Comparison of ENCODE assay signal across 1 cellular context in the genomic region with DNA sequence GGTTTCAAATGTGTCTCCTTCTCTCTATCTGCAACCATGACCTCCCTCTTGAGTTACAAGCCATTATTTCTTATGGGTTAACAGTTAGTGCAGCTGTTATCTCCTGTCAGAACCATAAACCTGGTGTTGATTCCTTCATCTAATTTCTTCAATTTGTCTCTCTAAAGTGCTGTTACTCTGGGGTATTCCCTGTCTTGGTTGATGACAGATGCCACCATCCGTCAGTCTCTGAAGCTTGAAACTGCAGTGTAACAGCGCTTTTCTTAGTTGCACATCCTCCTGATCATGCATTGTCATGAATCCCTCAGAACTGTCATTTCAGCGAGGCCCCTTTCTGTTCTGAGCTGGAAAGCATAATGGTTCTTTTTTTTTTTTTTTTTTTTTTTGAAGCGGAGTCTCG.
TF ChIP-seq lines count a peak whose summit lies in the region.

No MANE protein-coding gene starts in this region.

TF ChIP-seq in GM23338, 12 proteins besides CTCF, POLR2A, EP300 and RAD21:
- TF ChIP-seq, protein P1, sequence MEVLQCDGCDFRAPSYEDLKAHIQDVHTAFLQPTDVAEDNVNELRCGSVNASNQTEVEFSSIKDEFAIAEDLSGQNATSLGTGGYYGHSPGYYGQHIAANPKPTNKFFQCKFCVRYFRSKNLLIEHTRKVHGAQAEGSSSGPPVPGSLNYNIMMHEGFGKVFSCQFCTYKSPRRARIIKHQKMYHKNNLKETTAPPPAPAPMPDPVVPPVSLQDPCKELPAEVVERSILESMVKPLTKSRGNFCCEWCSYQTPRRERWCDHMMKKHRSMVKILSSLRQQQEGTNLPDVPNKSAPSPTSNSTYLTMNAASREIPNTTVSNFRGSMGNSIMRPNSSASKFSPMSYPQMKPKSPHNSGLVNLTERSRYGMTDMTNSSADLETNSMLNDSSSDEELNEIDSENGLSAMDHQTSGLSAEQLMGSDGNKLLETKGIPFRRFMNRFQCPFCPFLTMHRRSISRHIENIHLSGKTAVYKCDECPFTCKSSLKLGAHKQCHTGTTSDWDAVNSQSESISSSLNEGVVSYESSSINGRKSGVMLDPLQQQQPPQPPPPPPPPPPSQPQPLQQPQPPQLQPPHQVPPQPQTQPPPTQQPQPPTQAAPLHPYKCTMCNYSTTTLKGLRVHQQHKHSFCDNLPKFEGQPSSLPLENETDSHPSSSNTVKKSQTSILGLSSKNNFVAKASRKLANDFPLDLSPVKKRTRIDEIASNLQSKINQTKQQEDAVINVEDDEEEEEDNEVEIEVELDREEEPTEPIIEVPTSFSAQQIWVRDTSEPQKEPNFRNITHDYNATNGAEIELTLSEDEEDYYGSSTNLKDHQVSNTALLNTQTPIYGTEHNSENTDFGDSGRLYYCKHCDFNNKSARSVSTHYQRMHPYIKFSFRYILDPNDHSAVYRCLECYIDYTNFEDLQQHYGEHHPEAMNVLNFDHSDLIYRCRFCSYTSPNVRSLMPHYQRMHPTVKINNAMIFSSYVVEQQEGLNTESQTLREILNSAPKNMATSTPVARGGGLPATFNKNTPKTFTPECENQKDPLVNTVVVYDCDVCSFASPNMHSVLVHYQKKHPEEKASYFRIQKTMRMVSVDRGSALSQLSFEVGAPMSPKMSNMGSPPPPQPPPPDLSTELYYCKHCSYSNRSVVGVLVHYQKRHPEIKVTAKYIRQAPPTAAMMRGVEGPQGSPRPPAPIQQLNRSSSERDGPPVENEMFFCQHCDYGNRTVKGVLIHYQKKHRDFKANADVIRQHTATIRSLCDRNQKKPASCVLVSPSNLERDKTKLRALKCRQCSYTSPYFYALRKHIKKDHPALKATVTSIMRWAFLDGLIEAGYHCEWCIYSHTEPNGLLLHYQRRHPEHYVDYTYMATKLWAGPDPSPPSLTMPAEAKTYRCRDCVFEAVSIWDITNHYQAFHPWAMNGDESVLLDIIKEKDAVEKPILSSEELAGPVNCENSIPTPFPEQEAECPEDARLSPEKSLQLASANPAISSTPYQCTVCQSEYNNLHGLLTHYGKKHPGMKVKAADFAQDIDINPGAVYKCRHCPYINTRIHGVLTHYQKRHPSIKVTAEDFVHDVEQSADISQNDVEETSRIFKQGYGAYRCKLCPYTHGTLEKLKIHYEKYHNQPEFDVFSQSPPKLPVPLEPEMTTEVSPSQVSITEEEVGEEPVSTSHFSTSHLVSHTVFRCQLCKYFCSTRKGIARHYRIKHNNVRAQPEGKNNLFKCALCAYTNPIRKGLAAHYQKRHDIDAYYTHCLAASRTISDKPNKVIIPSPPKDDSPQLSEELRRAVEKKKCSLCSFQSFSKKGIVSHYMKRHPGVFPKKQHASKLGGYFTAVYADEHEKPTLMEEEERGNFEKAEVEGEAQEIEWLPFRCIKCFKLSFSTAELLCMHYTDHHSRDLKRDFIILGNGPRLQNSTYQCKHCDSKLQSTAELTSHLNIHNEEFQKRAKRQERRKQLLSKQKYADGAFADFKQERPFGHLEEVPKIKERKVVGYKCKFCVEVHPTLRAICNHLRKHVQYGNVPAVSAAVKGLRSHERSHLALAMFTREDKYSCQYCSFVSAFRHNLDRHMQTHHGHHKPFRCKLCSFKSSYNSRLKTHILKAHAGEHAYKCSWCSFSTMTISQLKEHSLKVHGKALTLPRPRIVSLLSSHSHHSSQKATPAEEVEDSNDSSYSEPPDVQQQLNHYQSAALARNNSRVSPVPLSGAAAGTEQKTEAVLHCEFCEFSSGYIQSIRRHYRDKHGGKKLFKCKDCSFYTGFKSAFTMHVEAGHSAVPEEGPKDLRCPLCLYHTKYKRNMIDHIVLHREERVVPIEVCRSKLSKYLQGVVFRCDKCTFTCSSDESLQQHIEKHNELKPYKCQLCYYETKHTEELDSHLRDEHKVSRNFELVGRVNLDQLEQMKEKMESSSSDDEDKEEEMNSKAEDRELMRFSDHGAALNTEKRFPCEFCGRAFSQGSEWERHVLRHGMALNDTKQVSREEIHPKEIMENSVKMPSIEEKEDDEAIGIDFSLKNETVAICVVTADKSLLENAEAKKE (CRISPR knock-in tag; IDR thresholded peaks at IDR 0.05): no peak
- TF ChIP-seq EZH2phosphoT487 (IDR thresholded peaks at IDR 0.05; ENCODE audit: unreplicated experiment) (no peak), EZH2 (IDR thresholded peaks at IDR 0.05; ENCODE audit: low read depth, unreplicated experiment) (no peak), CREB1 (CRISPR knock-in tag; IDR thresholded peaks at IDR 0.05; ENCODE audit: low read depth) (no peak), JUNB (IDR thresholded peaks at IDR 0.05; ENCODE audit: unreplicated experiment) (no peak), ZNF331 (CRISPR knock-in tag; IDR thresholded peaks at IDR 0.05; ENCODE audit: low read depth) (no peak), POLR2AphosphoS5 (IDR thresholded peaks at IDR 0.05; ENCODE audit: low read depth) (no peak), STAT1 (IDR thresholded peaks at IDR 0.05; ENCODE audit: unreplicated experiment) (no peak)
- TF ChIP-seq, protein P2, sequence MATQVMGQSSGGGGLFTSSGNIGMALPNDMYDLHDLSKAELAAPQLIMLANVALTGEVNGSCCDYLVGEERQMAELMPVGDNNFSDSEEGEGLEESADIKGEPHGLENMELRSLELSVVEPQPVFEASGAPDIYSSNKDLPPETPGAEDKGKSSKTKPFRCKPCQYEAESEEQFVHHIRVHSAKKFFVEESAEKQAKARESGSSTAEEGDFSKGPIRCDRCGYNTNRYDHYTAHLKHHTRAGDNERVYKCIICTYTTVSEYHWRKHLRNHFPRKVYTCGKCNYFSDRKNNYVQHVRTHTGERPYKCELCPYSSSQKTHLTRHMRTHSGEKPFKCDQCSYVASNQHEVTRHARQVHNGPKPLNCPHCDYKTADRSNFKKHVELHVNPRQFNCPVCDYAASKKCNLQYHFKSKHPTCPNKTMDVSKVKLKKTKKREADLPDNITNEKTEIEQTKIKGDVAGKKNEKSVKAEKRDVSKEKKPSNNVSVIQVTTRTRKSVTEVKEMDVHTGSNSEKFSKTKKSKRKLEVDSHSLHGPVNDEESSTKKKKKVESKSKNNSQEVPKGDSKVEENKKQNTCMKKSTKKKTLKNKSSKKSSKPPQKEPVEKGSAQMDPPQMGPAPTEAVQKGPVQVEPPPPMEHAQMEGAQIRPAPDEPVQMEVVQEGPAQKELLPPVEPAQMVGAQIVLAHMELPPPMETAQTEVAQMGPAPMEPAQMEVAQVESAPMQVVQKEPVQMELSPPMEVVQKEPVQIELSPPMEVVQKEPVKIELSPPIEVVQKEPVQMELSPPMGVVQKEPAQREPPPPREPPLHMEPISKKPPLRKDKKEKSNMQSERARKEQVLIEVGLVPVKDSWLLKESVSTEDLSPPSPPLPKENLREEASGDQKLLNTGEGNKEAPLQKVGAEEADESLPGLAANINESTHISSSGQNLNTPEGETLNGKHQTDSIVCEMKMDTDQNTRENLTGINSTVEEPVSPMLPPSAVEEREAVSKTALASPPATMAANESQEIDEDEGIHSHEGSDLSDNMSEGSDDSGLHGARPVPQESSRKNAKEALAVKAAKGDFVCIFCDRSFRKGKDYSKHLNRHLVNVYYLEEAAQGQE (IDR thresholded peaks at IDR 0.05; ENCODE audit: unreplicated experiment): no peak
- TF ChIP-seq, protein P3, sequence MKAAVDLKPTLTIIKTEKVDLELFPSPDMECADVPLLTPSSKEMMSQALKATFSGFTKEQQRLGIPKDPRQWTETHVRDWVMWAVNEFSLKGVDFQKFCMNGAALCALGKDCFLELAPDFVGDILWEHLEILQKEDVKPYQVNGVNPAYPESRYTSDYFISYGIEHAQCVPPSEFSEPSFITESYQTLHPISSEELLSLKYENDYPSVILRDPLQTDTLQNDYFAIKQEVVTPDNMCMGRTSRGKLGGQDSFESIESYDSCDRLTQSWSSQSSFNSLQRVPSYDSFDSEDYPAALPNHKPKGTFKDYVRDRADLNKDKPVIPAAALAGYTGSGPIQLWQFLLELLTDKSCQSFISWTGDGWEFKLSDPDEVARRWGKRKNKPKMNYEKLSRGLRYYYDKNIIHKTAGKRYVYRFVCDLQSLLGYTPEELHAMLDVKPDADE (IDR thresholded peaks at IDR 0.05): no peak
